In genomic region chr21:35895598-35895997, GRCh38 we compare ENCODE assay signal across 18 cellular contexts.
"Had no signal": no experiment of that assay in that cellular context is flagged by ENCODE, and none has a peak within 500 bp of the region (broad histone marks: within the 10 kb centered on the region; RNA-seq: fewer than 3 reads in every experiment).

No MANE protein-coding gene starts in this region.

- H3K4me3 ChIP-seq: gastrocnemius medialis, heart right ventricle, spleen, thyroid gland had no signal

- ATAC-seq: gastrocnemius medialis, heart right ventricle, left ventricle myocardium superior had no signal

- H3K27me3 ChIP-seq: gastrocnemius medialis, thyroid gland had no signal

- DNase-seq: activated CD4-positive, alpha-beta T cell treated with anti-CD3 and anti-CD28 coated beads, Interleukin-2, amount 50 U/mL, for 48 hours; activated naive CD4-positive, alpha-beta T cell; activated naive CD8-positive, alpha-beta T cell treated with anti-CD3 and anti-CD28 coated beads for 36 hours; amygdala; central memory CD4-positive, alpha-beta T cell; erythroblast; gastrocnemius medialis; heart right ventricle; immature natural killer cell; kidney glomerular epithelial cell; left ventricle myocardium superior; occipital lobe; posterior cingulate gyrus; spleen; stimulated activated CD4-positive, alpha-beta T cell treated with anti-CD3 and anti-CD28 coated beads, Interleukin-4, amount 100 ng/mL, for 4 hours; thyroid gland had no signal

- H3K9me3 ChIP-seq: gastrocnemius medialis, spleen, thyroid gland had no signal

- FAIRE-seq: colon, TTC549 had no signal

- H3K4me1 ChIP-seq: gastrocnemius medialis, heart right ventricle, spleen, thyroid gland had no signal

- H3K36me3 ChIP-seq: gastrocnemius medialis, heart right ventricle, spleen, thyroid gland had no signal

- H3K27ac ChIP-seq: gastrocnemius medialis, heart right ventricle, spleen, thyroid gland had no signal
